1 cellular context compared by ENCODE assay signal in genomic region chr19:4120933-4121612, GRCh38.
TF ChIP-seq lines count a peak whose summit lies in the region.

No MANE protein-coding gene starts in this region.

TF ChIP-seq in HEK293, 187 proteins besides CTCF, POLR2A, EP300 and RAD21 (continued from another document):
- peak; percentile 64 for TF ChIP-seq HIC1 (tag by site-specific recombination; IDR thresholded peaks at IDR 0.05)
- no peak for TF ChIP-seq KLF8 (tag by site-specific recombination; IDR thresholded peaks at IDR 0.05)
- no peak for TF ChIP-seq ZNF707 (tag by site-specific recombination; IDR thresholded peaks at IDR 0.05)
- no peak for TF ChIP-seq ZNF704 (tag by site-specific recombination; IDR thresholded peaks at IDR 0.05)
- TF ChIP-seq ZBTB7A (tag by site-specific recombination; IDR thresholded peaks at IDR 0.05; ENCODE audit: low read depth), result 0 out of 2 replicates have a peak, but pooled peaks have one; percentile 17
- TF ChIP-seq ZBTB10 (tag by site-specific recombination; IDR thresholded peaks at IDR 0.05), result peak; percentile 84
- no peak for TF ChIP-seq ZNF311 (tag by site-specific recombination; IDR thresholded peaks at IDR 0.05; ENCODE audit: borderline replicate concordance)
- TF ChIP-seq ZNF529 (tag by site-specific recombination; IDR thresholded peaks at IDR 0.05; ENCODE audit: insufficient replicate concordance), result no peak
TF ChIP-seq in HEK293: peak in this region for 6.
